In the genomic region with DNA sequence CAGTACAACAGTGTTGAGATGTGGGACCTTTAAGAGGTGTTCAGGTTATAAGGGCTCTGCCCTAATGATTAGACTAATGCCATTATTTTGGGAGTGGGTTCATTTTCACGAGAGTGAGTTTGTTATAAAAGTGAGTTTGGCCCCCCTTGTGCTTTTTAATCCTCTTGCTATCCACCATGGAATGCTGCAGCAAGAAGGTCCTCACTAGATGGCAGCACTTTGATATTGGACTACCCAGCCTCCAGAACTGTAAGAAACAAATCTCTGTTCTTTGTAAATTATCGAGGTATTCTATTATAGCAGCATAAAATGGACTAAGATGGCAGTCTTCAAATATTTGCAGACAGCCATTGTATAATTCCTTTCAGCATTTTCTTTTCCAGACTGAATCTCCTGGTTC, we compare ENCODE assay signal across 10 cellular contexts.
A peak's percentile ranks its signal among the peaks of the same experiment; 100 is the strongest.
DNase-seq lines count a peak whose midpoint lies in the region; ATAC-seq, FAIRE-seq and TF ChIP-seq lines count a peak whose summit lies in the region.
"Had no signal": no experiment of that assay in that cellular context is flagged by ENCODE, and none has a peak within 500 bp of the region (broad histone marks: within the 10 kb centered on the region; RNA-seq: fewer than 3 reads in every experiment).

No MANE protein-coding gene starts in this region.

- no peak overlapping the region for H3K27ac Mint-ChIP-seq in stimulated activated naive B cell treated with anti-CD40 and anti-IgM and Interleukin-4, amounts not matched to agents 10 μg/mL and 1 μg/mL and 100 μg/mL, for 72 hours

- H3K4me1 Mint-ChIP-seq in stimulated activated naive B cell treated with anti-CD40 and anti-IgM and Interleukin-4, amounts not matched to agents 10 μg/mL and 1 μg/mL and 100 μg/mL, for 72 hours, result no peaks in the 10 kb centered on the region
- H3K4me1 Mint-ChIP-seq: central memory CD8-positive, alpha-beta T cell had no signal

- TF ChIP-seq CTCF in D721Med (IDR thresholded peaks at IDR 0.05; ENCODE audit: insufficient read depth, missing control alignments), result peak; percentile 15
- peak; percentile 21 for TF ChIP-seq CTCF in HFF-Myc (IDR thresholded peaks at IDR 0.05; ENCODE audit: low read depth, low read length, missing control alignments)

- no peak overlapping the region for H3K4me3 Mint-ChIP-seq in stimulated activated naive B cell treated with anti-CD40 and anti-IgM and Interleukin-4, amounts not matched to agents 10 μg/mL and 1 μg/mL and 100 μg/mL, for 72 hours
- H3K4me3 Mint-ChIP-seq: central memory CD8-positive, alpha-beta T cell had no signal

- H3K4me3 ChIP-seq in HFF-Myc (replicated peaks; ENCODE audit: low read depth, low read length), result no peak overlapping the region

- DNase-seq in D721Med (ENCODE audit: insufficient read length, low spot score) (no peak), HFF-Myc (ENCODE audit: extremely low read depth, low read depth) (no peak), kidney tubule cell (ENCODE audit: low spot score) (peak; percentile 43), HuH-7 (ENCODE audit: low spot score) (no peak)
- no peak for DNase-seq in stimulated activated naive B cell treated with anti-CD40 and anti-IgM and Interleukin-4, amounts not matched to agents 10 μg/mL and 1 μg/mL and 100 μg/mL, for 72 hours
- no peak for DNase-seq in activated effector memory CD4-positive, alpha-beta T cell treated with Interleukin-2 at 50 U/mL for 16 hours
- DNase-seq in stimulated activated CD4-positive, alpha-beta T cell treated with anti-CD3 and anti-CD28 coated beads, Interleukin-4, amount 100 ng/mL, for 24 hours, result no peak

- H3K9me3 Mint-ChIP-seq in stimulated activated naive B cell treated with anti-CD40 and anti-IgM and Interleukin-4, amounts not matched to agents 10 μg/mL and 1 μg/mL and 100 μg/mL, for 72 hours, result no peaks in the 10 kb centered on the region
- H3K9me3 Mint-ChIP-seq: central memory CD8-positive, alpha-beta T cell had no signal

- H3K36me3 Mint-ChIP-seq in stimulated activated naive B cell treated with anti-CD40 and anti-IgM and Interleukin-4, amounts not matched to agents 10 μg/mL and 1 μg/mL and 100 μg/mL, for 72 hours, result no peaks in the 10 kb centered on the region

- ATAC-seq in SK-N-SH treated with all-trans-retinoic acid at 6 μM for 48 hours, result peak; percentile 63; the same call in 2 of the 3 replicates
- ATAC-seq in stimulated activated naive B cell treated with anti-CD40 and anti-IgM and Interleukin-4, amounts not matched to agents 10 μg/mL and 1 μg/mL and 100 μg/mL, for 72 hours (replicated peaks), result no peak

- peak; percentile 38 for FAIRE-seq in D721Med (lab: Jason Lieb, UNC)
- FAIRE-seq: G401.6 had no signal

- H3K27me3 Mint-ChIP-seq in stimulated activated naive B cell treated with anti-CD40 and anti-IgM and Interleukin-4, amounts not matched to agents 10 μg/mL and 1 μg/mL and 100 μg/mL, for 72 hours, result peaks cover 0 to 7% of the 10 kb centered on the region in 2 donors

TF ChIP-seq in SK-N-SH treated with all-trans-retinoic acid at 6 μM for 48 hours, 23 proteins besides CTCF, POLR2A, EP300 and RAD21:
- TF ChIP-seq, protein P1, sequence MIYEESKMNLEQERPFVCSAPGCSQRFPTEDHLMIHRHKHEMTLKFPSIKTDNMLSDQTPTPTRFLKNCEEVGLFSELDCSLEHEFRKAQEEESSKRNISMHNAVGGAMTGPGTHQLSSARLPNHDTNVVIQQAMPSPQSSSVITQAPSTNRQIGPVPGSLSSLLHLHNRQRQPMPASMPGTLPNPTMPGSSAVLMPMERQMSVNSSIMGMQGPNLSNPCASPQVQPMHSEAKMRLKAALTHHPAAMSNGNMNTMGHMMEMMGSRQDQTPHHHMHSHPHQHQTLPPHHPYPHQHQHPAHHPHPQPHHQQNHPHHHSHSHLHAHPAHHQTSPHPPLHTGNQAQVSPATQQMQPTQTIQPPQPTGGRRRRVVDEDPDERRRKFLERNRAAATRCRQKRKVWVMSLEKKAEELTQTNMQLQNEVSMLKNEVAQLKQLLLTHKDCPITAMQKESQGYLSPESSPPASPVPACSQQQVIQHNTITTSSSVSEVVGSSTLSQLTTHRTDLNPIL (CRISPR knock-in tag; IDR thresholded peaks at IDR 0.05; ENCODE audit: low read depth), result no peak
- TF ChIP-seq, protein P2, sequence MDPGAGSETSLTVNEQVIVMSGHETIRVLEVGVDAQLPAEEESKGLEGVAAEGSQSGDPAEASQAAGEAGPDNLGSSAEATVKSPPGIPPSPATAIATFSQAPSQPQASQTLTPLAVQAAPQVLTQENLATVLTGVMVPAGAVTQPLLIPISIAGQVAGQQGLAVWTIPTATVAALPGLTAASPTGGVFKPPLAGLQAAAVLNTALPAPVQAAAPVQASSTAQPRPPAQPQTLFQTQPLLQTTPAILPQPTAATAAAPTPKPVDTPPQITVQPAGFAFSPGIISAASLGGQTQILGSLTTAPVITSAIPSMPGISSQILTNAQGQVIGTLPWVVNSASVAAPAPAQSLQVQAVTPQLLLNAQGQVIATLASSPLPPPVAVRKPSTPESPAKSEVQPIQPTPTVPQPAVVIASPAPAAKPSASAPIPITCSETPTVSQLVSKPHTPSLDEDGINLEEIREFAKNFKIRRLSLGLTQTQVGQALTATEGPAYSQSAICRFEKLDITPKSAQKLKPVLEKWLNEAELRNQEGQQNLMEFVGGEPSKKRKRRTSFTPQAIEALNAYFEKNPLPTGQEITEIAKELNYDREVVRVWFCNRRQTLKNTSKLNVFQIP (CRISPR knock-in tag; IDR thresholded peaks at IDR 0.05; ENCODE audit: borderline replicate concordance, low read depth), result no peak
- no peak for TF ChIP-seq ARNTL (CRISPR knock-in tag; IDR thresholded peaks at IDR 0.05; ENCODE audit: borderline replicate concordance, low read depth)
- no peak for TF ChIP-seq ESRRG (CRISPR knock-in tag; IDR thresholded peaks at IDR 0.05)
- TF ChIP-seq CSDC2 (CRISPR knock-in tag; IDR thresholded peaks at IDR 0.05), result no peak
- TF ChIP-seq OSR1 (CRISPR knock-in tag; IDR thresholded peaks at IDR 0.05), result no peak
- TF ChIP-seq TOX (CRISPR knock-in tag; IDR thresholded peaks at IDR 0.05; ENCODE audit: borderline replicate concordance), result no peak
- TF ChIP-seq ZFP3 (CRISPR knock-in tag; IDR thresholded peaks at IDR 0.05), result no peak
- no peak for TF ChIP-seq ZNF8 (CRISPR knock-in tag; IDR thresholded peaks at IDR 0.05)
- no peak for TF ChIP-seq ZNF565 (CRISPR knock-in tag; conservative IDR thresholded peaks at IDR 0.05; ENCODE audit: low read depth)
- TF ChIP-seq, protein P3, sequence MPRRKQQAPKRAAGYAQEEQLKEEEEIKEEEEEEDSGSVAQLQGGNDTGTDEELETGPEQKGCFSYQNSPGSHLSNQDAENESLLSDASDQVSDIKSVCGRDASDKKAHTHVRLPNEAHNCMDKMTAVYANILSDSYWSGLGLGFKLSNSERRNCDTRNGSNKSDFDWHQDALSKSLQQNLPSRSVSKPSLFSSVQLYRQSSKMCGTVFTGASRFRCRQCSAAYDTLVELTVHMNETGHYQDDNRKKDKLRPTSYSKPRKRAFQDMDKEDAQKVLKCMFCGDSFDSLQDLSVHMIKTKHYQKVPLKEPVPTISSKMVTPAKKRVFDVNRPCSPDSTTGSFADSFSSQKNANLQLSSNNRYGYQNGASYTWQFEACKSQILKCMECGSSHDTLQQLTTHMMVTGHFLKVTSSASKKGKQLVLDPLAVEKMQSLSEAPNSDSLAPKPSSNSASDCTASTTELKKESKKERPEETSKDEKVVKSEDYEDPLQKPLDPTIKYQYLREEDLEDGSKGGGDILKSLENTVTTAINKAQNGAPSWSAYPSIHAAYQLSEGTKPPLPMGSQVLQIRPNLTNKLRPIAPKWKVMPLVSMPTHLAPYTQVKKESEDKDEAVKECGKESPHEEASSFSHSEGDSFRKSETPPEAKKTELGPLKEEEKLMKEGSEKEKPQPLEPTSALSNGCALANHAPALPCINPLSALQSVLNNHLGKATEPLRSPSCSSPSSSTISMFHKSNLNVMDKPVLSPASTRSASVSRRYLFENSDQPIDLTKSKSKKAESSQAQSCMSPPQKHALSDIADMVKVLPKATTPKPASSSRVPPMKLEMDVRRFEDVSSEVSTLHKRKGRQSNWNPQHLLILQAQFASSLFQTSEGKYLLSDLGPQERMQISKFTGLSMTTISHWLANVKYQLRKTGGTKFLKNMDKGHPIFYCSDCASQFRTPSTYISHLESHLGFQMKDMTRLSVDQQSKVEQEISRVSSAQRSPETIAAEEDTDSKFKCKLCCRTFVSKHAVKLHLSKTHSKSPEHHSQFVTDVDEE (CRISPR knock-in tag; IDR thresholded peaks at IDR 0.05), result no peak
- TF ChIP-seq, protein P4, sequence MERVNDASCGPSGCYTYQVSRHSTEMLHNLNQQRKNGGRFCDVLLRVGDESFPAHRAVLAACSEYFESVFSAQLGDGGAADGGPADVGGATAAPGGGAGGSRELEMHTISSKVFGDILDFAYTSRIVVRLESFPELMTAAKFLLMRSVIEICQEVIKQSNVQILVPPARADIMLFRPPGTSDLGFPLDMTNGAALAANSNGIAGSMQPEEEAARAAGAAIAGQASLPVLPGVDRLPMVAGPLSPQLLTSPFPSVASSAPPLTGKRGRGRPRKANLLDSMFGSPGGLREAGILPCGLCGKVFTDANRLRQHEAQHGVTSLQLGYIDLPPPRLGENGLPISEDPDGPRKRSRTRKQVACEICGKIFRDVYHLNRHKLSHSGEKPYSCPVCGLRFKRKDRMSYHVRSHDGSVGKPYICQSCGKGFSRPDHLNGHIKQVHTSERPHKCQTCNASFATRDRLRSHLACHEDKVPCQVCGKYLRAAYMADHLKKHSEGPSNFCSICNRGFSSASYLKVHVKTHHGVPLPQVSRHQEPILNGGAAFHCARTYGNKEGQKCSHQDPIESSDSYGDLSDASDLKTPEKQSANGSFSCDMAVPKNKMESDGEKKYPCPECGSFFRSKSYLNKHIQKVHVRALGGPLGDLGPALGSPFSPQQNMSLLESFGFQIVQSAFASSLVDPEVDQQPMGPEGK (CRISPR knock-in tag; IDR thresholded peaks at IDR 0.05; ENCODE audit: borderline replicate concordance), result no peak
- no peak for TF ChIP-seq SNAI2 (CRISPR knock-in tag; IDR thresholded peaks at IDR 0.05)
- no peak for TF ChIP-seq ZC3H10 (CRISPR knock-in tag; IDR thresholded peaks at IDR 0.05)
- TF ChIP-seq, protein P5, sequence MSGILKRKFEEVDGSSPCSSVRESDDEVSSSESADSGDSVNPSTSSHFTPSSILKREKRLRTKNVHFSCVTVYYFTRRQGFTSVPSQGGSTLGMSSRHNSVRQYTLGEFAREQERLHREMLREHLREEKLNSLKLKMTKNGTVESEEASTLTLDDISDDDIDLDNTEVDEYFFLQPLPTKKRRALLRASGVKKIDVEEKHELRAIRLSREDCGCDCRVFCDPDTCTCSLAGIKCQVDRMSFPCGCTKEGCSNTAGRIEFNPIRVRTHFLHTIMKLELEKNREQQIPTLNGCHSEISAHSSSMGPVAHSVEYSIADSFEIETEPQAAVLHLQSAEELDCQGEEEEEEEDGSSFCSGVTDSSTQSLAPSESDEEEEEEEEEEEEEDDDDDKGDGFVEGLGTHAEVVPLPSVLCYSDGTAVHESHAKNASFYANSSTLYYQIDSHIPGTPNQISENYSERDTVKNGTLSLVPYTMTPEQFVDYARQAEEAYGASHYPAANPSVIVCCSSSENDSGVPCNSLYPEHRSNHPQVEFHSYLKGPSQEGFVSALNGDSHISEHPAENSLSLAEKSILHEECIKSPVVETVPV (CRISPR knock-in tag; IDR thresholded peaks at IDR 0.05), result no peak
- no peak for TF ChIP-seq ISL1 (CRISPR knock-in tag; IDR thresholded peaks at IDR 0.05)
